9 cellular contexts compared by ENCODE assay signal in the genomic region with DNA sequence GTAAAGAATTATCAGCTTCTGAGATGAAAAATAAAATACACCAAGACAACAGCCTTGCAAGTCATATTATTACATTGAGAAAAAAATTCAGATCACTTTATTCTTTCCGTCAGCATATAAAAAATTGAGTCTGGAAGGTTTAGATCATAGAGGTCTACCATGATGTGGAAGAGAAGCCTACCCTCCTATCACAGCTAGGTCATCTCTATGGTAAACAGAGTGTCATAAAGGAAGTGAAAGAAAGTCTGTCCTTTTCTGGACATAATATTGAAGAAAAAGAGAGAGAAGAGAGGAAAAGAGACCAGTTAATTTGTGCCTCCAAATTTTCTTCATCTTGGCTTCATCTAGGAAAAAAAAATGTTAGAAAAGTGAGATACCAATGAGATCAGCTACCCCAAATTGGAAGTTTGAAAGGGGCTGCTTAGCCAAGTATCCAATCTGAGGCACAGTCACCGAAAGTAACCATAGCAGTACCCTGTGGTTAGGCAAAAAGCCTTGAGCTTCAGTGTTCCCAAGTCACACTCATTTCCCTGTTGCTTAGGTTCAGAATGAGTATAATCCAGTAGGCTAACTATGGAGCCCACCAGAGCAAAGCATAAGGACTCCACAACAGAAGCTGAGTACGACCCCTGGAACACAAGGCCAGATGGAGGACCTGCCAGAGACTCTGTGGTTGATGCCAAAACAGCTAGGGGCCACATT.
"Had no signal": no experiment of that assay in that cellular context is flagged by ENCODE, and none has a peak within 500 bp of the region (broad histone marks: within the 10 kb centered on the region; RNA-seq: fewer than 3 reads in every experiment).

No MANE protein-coding gene starts in this region.

- H3K36me3 ChIP-seq: gastrocnemius medialis, heart left ventricle, pancreas had no signal

- ATAC-seq: activated CD4-positive, CD25-positive, alpha-beta regulatory T cell treated with anti-CD3 and anti-CD28 coated beads, Interleukin-2, amount 50 U/mL, for 24 hours; gastrocnemius medialis; heart left ventricle; pancreas had no signal

- H3K4me3 Mint-ChIP-seq: activated naive CD4-positive, alpha-beta T cell treated with anti-CD3 and anti-CD28 coated beads, Interleukin-2, amount 10 ng/mL, durations not matched to agents 7 days and 5 days; immature natural killer cell had no signal

- H3K9me3 Mint-ChIP-seq: activated naive CD4-positive, alpha-beta T cell treated with anti-CD3 and anti-CD28 coated beads, Interleukin-2, amount 10 ng/mL, durations not matched to agents 7 days and 5 days; immature natural killer cell had no signal

- H3K36me3 Mint-ChIP-seq: activated naive CD4-positive, alpha-beta T cell treated with anti-CD3 and anti-CD28 coated beads, Interleukin-2, amount 10 ng/mL, durations not matched to agents 7 days and 5 days; immature natural killer cell had no signal

- H3K4me3 ChIP-seq: gastrocnemius medialis, heart left ventricle, pancreas had no signal

- H3K27me3 Mint-ChIP-seq: activated naive CD4-positive, alpha-beta T cell treated with anti-CD3 and anti-CD28 coated beads, Interleukin-2, amount 10 ng/mL, durations not matched to agents 7 days and 5 days had no signal

- H3K27ac Mint-ChIP-seq: activated naive CD4-positive, alpha-beta T cell treated with anti-CD3 and anti-CD28 coated beads, Interleukin-2, amount 10 ng/mL, durations not matched to agents 7 days and 5 days had no signal

- H3K27ac ChIP-seq: gastrocnemius medialis, heart left ventricle, pancreas had no signal

- H3K9me3 ChIP-seq: gastrocnemius medialis, heart left ventricle, pancreas had no signal

- DNase-seq: activated CD4-positive, alpha-beta T cell treated with anti-CD3 and anti-CD28 coated beads, Interleukin-2, amount 50 U/mL, for 4 hours; activated naive CD4-positive, alpha-beta T cell treated with anti-CD3 and anti-CD28 coated beads, Interleukin-2, amount 10 ng/mL, durations not matched to agents 7 days and 5 days; gastrocnemius medialis; heart left ventricle; immature natural killer cell; pancreas; stimulated activated CD4-positive, alpha-beta T cell treated with anti-CD3 and anti-CD28 coated beads, Interleukin-1b, Interleukin-23, amount 100 ng/mL, for 48 hours; T-helper 9 cell had no signal

- H3K27me3 ChIP-seq: gastrocnemius medialis, heart left ventricle, pancreas had no signal
